ENCODE assay signal across 24 cellular contexts in the genomic region with DNA sequence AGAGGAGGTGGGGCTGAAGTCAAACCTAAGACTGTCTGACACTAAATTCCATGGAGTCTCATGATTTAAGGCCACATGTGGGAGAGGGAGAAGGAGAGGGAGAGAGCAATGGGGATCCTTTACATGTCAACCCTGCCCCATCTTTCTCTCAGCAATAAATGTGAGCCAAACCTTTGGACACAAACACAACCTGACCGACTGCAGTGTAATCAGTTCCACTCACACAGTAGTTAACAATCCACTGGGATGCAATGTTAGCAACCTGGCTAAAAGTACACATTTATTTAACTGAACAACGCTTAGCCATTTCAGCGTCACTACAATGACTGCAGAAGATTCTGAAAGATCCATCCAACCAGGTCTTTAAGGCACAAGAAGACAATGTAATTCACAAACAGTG.
"Had no signal": no experiment of that assay in that cellular context is flagged by ENCODE, and none has a peak within 500 bp of the region (broad histone marks: within the 10 kb centered on the region; RNA-seq: fewer than 3 reads in every experiment).

No MANE protein-coding gene starts in this region.

- DNase-seq: cortex of kidney; effector CD8-positive, alpha-beta T cell; heart left ventricle; hypothalamus; kidney glomerular epithelial cell; left ventricle myocardium inferior; mesenchymal stem cell; midbrain; naive B cell; ovary; right cardiac atrium; stimulated activated CD4-positive, alpha-beta T cell treated with anti-CD3 and anti-CD28 coated beads, Interleukin-2, amount 100 ng/mL, for 48 hours; stimulated activated naive CD8-positive, alpha-beta T cell treated with anti-CD3 and anti-CD28 coated beads, Interleukin-15, Interleukin-2, amounts not matched to agents 100 U/mL and 50 U/mL, for 24 hours; thyroid gland; upper lobe of right lung had no signal

- H3K4me3 Mint-ChIP-seq: naive B cell, nephron progenitor cell had no signal

- H3K27ac Mint-ChIP-seq: naive B cell, nephron progenitor cell had no signal

- H3K4me1 Mint-ChIP-seq: naive B cell had no signal

- H3K4me2 ChIP-seq: smooth muscle cell had no signal

- H3K36me3 Mint-ChIP-seq: naive B cell had no signal

- FAIRE-seq: frontal cortex had no signal

- H3K9me3 Mint-ChIP-seq: nephron progenitor cell had no signal

- H3K4me3 ChIP-seq: dorsolateral prefrontal cortex, heart left ventricle, left ventricle myocardium inferior, lung, ovary, smooth muscle cell, suprapubic skin, thyroid gland, upper lobe of right lung, vagina had no signal

- H3K27ac ChIP-seq: heart left ventricle, left ventricle myocardium inferior, neutrophil, ovary, suprapubic skin, thyroid gland, upper lobe of right lung, vagina had no signal

- H3K9me3 ChIP-seq: heart left ventricle, left ventricle myocardium inferior, neutrophil, ovary, suprapubic skin, thyroid gland, upper lobe of right lung, vagina had no signal

- H3K4me1 ChIP-seq: suprapubic skin, vagina had no signal

- ATAC-seq: esophagus mucosa; heart left ventricle; stimulated activated naive CD8-positive, alpha-beta T cell treated with anti-CD3 and anti-CD28 coated beads, Interleukin-15, Interleukin-2, amounts not matched to agents 100 U/mL and 50 U/mL, for 24 hours; upper lobe of right lung had no signal
